Comparison of ENCODE assay signal across 17 cellular contexts in the genomic region with DNA sequence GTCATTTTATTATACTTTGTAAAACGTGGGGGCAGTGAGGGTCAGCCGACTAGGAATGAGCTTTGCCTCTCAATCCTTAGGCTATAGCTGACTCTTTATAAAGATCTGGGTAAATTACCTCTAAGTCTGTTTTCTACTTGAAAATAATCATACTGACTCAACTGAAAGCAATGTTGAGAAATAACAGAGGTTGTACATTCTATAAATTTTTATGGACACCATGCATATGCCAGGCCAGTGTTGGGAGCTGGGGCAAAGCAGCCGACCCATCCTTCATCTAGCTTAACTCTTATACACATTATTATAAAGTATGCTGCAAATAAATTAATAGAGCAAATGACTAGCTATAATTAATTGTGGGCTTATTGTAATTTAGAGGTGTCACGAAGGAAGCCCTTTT.
"Had no signal": no experiment of that assay in that cellular context is flagged by ENCODE, and none has a peak within 500 bp of the region (broad histone marks: within the 10 kb centered on the region; RNA-seq: fewer than 3 reads in every experiment).

No MANE protein-coding gene starts in this region.

- H3K9me3 ChIP-seq: breast epithelium, heart right ventricle, mucosa of descending colon, neutrophil, tibial nerve, uterus had no signal

- ATAC-seq: activated CD8-positive, alpha-beta T cell treated with anti-CD3 and anti-CD28 coated beads, Interleukin-2, amount 10 ng/mL, durations not matched to agents 7 days and 5 days; heart right ventricle; mucosa of descending colon; stimulated activated naive CD8-positive, alpha-beta T cell treated with anti-CD3 and anti-CD28 coated beads, Interleukin-15, Interleukin-2, amounts not matched to agents 100 U/mL and 50 U/mL, for 24 hours had no signal

- H3K27me3 ChIP-seq: breast epithelium, heart right ventricle, tibial nerve, uterus had no signal

- DNase-seq: activated CD4-positive, alpha-beta T cell treated with anti-CD3 and anti-CD28 coated beads, Interleukin-2, amount 10 ng/mL, durations not matched to agents 7 days and 5 days; activated CD8-positive, alpha-beta T cell treated with anti-CD3 and anti-CD28 coated beads, Interleukin-2, amount 10 ng/mL, durations not matched to agents 7 days and 5 days; activated naive CD4-positive, alpha-beta T cell treated with Interleukin-2 at 50 U/mL for 16 hours; activated naive CD8-positive, alpha-beta T cell treated with anti-CD3 and anti-CD28 coated beads, Interleukin-2, amount 10 ng/mL, durations not matched to agents 7 days and 5 days; activated T-cell treated with anti-CD3 and anti-CD28 coated beads, Interleukin-2, amount 50 U/mL, for 24 hours; aorta; cerebellar nuclear complex; effector CD4-positive, alpha-beta T cell; heart right ventricle; mucosa of descending colon; naive B cell; stimulated activated naive CD8-positive, alpha-beta T cell treated with anti-CD3 and anti-CD28 coated beads, Interleukin-15, Interleukin-2, amounts not matched to agents 100 U/mL and 50 U/mL, for 24 hours; substantia nigra; uterus had no signal

- H3K4me3 ChIP-seq: breast epithelium, heart right ventricle, mucosa of descending colon, tibial nerve, uterus had no signal

- H3K36me3 ChIP-seq: breast epithelium, heart right ventricle, neutrophil, tibial nerve, uterus had no signal

- H3K4me1 ChIP-seq: breast epithelium, uterus had no signal

- H3K27ac ChIP-seq: breast epithelium, heart right ventricle, neutrophil, tibial nerve, uterus had no signal
